8 cellular contexts compared by ENCODE assay signal in genomic region chr22:50271011-50271394, GRCh38. TPM values are rescaled to one million over a fixed set of nuclear protein-coding genes. Genes with fewer than 3 reads are reported as not detected.
DNase-seq lines count a peak whose midpoint lies in the region; ATAC-seq and TF ChIP-seq lines count a peak whose summit lies in the region.

No MANE protein-coding gene starts in this region.

- H3K27ac ChIP-seq in RWPE2 (ENCODE audit: poor library complexity, severe bottlenecking) (peak overlapping the region; percentile 15), rectal smooth muscle tissue (ENCODE audit: low read depth, low read length) (no peak overlapping the region)

- TF ChIP-seq CTCF in RWPE2 (IDR thresholded peaks at IDR 0.05; ENCODE audit: poor library complexity, severe bottlenecking) (no peak), epithelial cell of proximal tubule (conservative IDR thresholded peaks at IDR 0.05; ENCODE audit: low read depth, low read length) (no peak)

- ATAC-seq in RWPE2 (ENCODE audit: low read depth) (no peak), HG02870 (IDR thresholded peaks at IDR 0.05; ENCODE audit: unreplicated experiment) (no peak), HG03039 (IDR thresholded peaks at IDR 0.05; ENCODE audit: unreplicated experiment) (no peak)

- H3K27me3 ChIP-seq in RWPE2 (ENCODE audit: insufficient read depth, poor library complexity, severe bottlenecking) (no peaks in the 10 kb centered on the region), rectal smooth muscle tissue (ENCODE audit: control insufficient read depth, insufficient read depth, low read length) (no peaks in the 10 kb centered on the region)

- H3K9ac ChIP-seq in rectal smooth muscle tissue (ENCODE audit: low read length) = no peak overlapping the region

- H3K9me3 ChIP-seq in RWPE2 (ENCODE audit: severe bottlenecking) = no peaks in the 10 kb centered on the region

- peaks cover 17% of the 10 kb centered on the region for H3K36me3 ChIP-seq in RWPE2 (ENCODE audit: low read depth)
- peaks cover 5% of the 10 kb centered on the region for H3K36me3 ChIP-seq in rectal smooth muscle tissue (ENCODE audit: control insufficient read depth, insufficient read depth, low read length)

- H3K4me1 ChIP-seq in RWPE2 (ENCODE audit: insufficient read depth, poor library complexity, severe bottlenecking) = peaks cover 14% of the 10 kb centered on the region
- H3K4me1 ChIP-seq in rectal smooth muscle tissue (ENCODE audit: control insufficient read depth, insufficient read depth, low read length) = peaks cover 8% of the 10 kb centered on the region

- DNase-seq in RWPE2 (ENCODE audit: low spot score) (no peak), epithelial cell of proximal tubule (ENCODE audit: low read depth) (no peak), nucleus accumbens (lab: John Stamatoyannopoulos, UW) (no peak), Kasumi-1 (lab: John Stamatoyannopoulos, UW) (no peak)

- peak overlapping the region; percentile 68; the same call in 1 of the 2 replicates for H3K4me3 ChIP-seq in GM08714 (ENCODE audit: low read length)
- H3K4me3 ChIP-seq in RWPE2 (ENCODE audit: severe bottlenecking) = peak overlapping the region; percentile 33
- H3K4me3 ChIP-seq in epithelial cell of proximal tubule (ENCODE audit: low read depth, low read length) = peak overlapping the region; percentile 65
- H3K4me3 ChIP-seq in rectal smooth muscle tissue (ENCODE audit: low read length) = peak overlapping the region; percentile 55

RNA-seq across cellular contexts. Expression of gene MAPK11, which starts 0.8 kb away (rescaled TPM):
- total RNA-seq in epithelial cell of proximal tubule = 5.4 and 8.4 TPM in 2 replicates

RNA-seq across cellular contexts. Expression of gene MAPK12, which starts 9.5 kb away (rescaled TPM):
- total RNA-seq in epithelial cell of proximal tubule = 33.9 and 56.0 TPM in 2 replicates

RNA-seq across cellular contexts. Expression of gene HDAC10, which starts 19.9 kb away (rescaled TPM):
- total RNA-seq in epithelial cell of proximal tubule = 18.8 and 40.6 TPM in 2 replicates

RNA-seq across cellular contexts. Expression of gene TUBGCP6, which starts 26.2 kb away (rescaled TPM):
- total RNA-seq in epithelial cell of proximal tubule = 19.8 and 26.1 TPM in 2 replicates

RNA-seq across cellular contexts. Expression of gene PLXNB2, which starts 36.4 kb away (rescaled TPM):
- 113 and 177 TPM in 2 replicates for total RNA-seq in epithelial cell of proximal tubule
